In the genomic region with DNA sequence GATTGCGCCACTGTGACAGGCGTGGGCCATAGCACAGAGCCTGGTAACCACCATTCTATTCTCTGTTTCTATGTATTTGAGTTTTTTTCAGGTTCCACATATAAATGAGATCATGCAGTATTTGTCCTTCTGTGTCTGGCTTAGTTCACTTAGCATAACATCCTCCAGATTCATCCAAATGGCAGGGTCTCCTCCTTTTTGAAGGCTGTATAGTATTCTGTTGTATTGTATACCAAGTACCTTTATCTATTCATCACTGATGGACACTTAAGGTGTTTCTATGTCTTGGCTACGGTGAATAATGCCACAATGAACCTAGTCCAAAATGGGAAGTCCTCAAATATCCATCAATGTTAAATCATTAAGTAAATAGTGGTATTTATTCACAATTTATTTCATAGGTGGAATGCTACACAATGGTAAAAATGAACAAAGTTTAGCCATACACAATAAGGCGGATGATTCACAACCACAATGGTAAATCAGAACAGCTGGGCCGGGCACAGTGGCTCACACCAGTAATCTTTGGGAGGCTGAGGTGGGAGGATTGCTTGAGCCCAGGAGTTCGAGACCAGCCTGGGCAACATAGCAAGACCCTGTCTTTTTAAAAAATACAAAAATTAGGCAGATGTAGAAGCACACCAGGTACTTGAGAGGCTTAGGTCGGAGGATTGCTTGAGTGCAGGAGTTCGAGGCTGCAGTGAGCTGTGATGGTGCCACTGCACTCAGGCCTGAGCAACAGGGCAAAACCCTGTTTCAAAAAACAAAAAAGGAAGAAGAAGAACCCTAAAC, we compare ENCODE assay signal across 18 cellular contexts. TPM values are rescaled to one million over a fixed set of nuclear protein-coding genes. Genes with fewer than 3 reads are reported as not detected.
DNase-seq lines count a peak whose midpoint lies in the region; ATAC-seq and TF ChIP-seq lines count a peak whose summit lies in the region.
"Had no signal": no experiment of that assay in that cellular context is flagged by ENCODE, and none has a peak within 500 bp of the region (broad histone marks: within the 10 kb centered on the region; RNA-seq: fewer than 3 reads in every experiment).

No MANE protein-coding gene starts in this region.

- CTCF ChIA-PET in activated CD8-positive, alpha-beta T cell treated with anti-CD3 and anti-CD28 coated beads for 36 hours (lab: Charles Lee), result interaction anchor here (0.7 to 2.6 kb wide), 6 partner anchors 11 to 21 kb away, joined by 3 to 11 read pairs (median 4); no protein-coding TSS in a partner anchor
- CTCF ChIA-PET in activated CD8-positive, alpha-beta T cell treated with anti-CD3 and anti-CD28 coated beads, Interleukin-2, amount 10 ng/mL, durations not matched to agents 7 days and 5 days (lab: Charles Lee), result interaction anchor here (3.9 kb wide), 1 partner anchor 19 kb away, joined by 14 read pairs; no protein-coding TSS in a partner anchor

- H3K4me1 Mint-ChIP-seq in activated CD8-positive, alpha-beta T cell treated with anti-CD3 and anti-CD28 coated beads for 36 hours (ENCODE audit: low read depth), result peaks cover 36% of the 10 kb centered on the region
- peaks cover 15% of the 10 kb centered on the region for H3K4me1 Mint-ChIP-seq in activated CD8-positive, alpha-beta T cell treated with anti-CD3 and anti-CD28 coated beads, Interleukin-2, amount 10 ng/mL, durations not matched to agents 7 days and 5 days (ENCODE audit: low read depth)
- H3K4me1 Mint-ChIP-seq in T-helper 17 cell, result peaks cover 14% of the 10 kb centered on the region
- peaks cover 34% of the 10 kb centered on the region for H3K4me1 Mint-ChIP-seq in activated naive CD8-positive, alpha-beta T cell treated with anti-CD3 and anti-CD28 coated beads, Interleukin-2, amount 10 ng/mL, durations not matched to agents 7 days and 5 days

- no peaks in the 10 kb centered on the region for H3K27me3 Mint-ChIP-seq in activated CD8-positive, alpha-beta T cell treated with anti-CD3 and anti-CD28 coated beads for 36 hours
- H3K27me3 Mint-ChIP-seq in activated CD8-positive, alpha-beta T cell treated with anti-CD3 and anti-CD28 coated beads, Interleukin-2, amount 10 ng/mL, durations not matched to agents 7 days and 5 days (ENCODE audit: low read depth), result no peaks in the 10 kb centered on the region
- H3K27me3 Mint-ChIP-seq in T-helper 17 cell, result no peaks in the 10 kb centered on the region
- no peaks in the 10 kb centered on the region for H3K27me3 Mint-ChIP-seq in activated naive CD8-positive, alpha-beta T cell treated with anti-CD3 and anti-CD28 coated beads, Interleukin-2, amount 10 ng/mL, durations not matched to agents 7 days and 5 days

- H3K27ac Mint-ChIP-seq in activated CD8-positive, alpha-beta T cell treated with anti-CD3 and anti-CD28 coated beads for 36 hours, result peak overlapping the region; percentile 13
- no peak overlapping the region for H3K27ac Mint-ChIP-seq in activated CD8-positive, alpha-beta T cell treated with anti-CD3 and anti-CD28 coated beads, Interleukin-2, amount 10 ng/mL, durations not matched to agents 7 days and 5 days
- H3K27ac Mint-ChIP-seq in T-helper 17 cell, result no peak overlapping the region
- H3K27ac Mint-ChIP-seq in activated naive CD8-positive, alpha-beta T cell treated with anti-CD3 and anti-CD28 coated beads, Interleukin-2, amount 10 ng/mL, durations not matched to agents 7 days and 5 days, result peak overlapping the region; percentile 71
- H3K27ac Mint-ChIP-seq: HFFc6 had no signal

- no peak for TF ChIP-seq CTCF in activated CD8-positive, alpha-beta T cell treated with anti-CD3 and anti-CD28 coated beads for 36 hours (IDR thresholded peaks at IDR 0.05)

- no peaks in the 10 kb centered on the region for H3K36me3 Mint-ChIP-seq in activated CD8-positive, alpha-beta T cell treated with anti-CD3 and anti-CD28 coated beads for 36 hours (ENCODE audit: low read depth)
- no peaks in the 10 kb centered on the region for H3K36me3 Mint-ChIP-seq in activated CD8-positive, alpha-beta T cell treated with anti-CD3 and anti-CD28 coated beads, Interleukin-2, amount 10 ng/mL, durations not matched to agents 7 days and 5 days (ENCODE audit: low read depth)
- H3K36me3 Mint-ChIP-seq in T-helper 17 cell (ENCODE audit: low read depth), result no peaks in the 10 kb centered on the region
- H3K36me3 Mint-ChIP-seq in activated naive CD8-positive, alpha-beta T cell treated with anti-CD3 and anti-CD28 coated beads, Interleukin-2, amount 10 ng/mL, durations not matched to agents 7 days and 5 days, result peaks cover 5% of the 10 kb centered on the region

- no peaks in the 10 kb centered on the region for H3K9me3 ChIP-seq in T-helper 17 cell (ENCODE audit: control insufficient read depth, low read length, poor library complexity, severe bottlenecking)

- intact Hi-C loops in activated CD8-positive, alpha-beta T cell treated with anti-CD3 and anti-CD28 coated beads for 36 hours (cut with micrococcal nuclease), result no loop called here
- intact Hi-C loops in posterior vena cava (cut with DNase I), result no loop called here

- ATAC-seq in activated CD8-positive, alpha-beta T cell treated with anti-CD3 and anti-CD28 coated beads for 36 hours, result no peak
- no peak for ATAC-seq in activated CD8-positive, alpha-beta T cell treated with anti-CD3 and anti-CD28 coated beads, Interleukin-2, amount 10 ng/mL, durations not matched to agents 7 days and 5 days
- ATAC-seq in T-helper 17 cell, result no peak
- ATAC-seq in activated naive CD8-positive, alpha-beta T cell treated with anti-CD3 and anti-CD28 coated beads, Interleukin-2, amount 10 ng/mL, durations not matched to agents 7 days and 5 days (ENCODE audit: low read depth), result no peak
- ATAC-seq in GM18861 (IDR thresholded peaks at IDR 0.05; ENCODE audit: unreplicated experiment), result no peak
- no peak for ATAC-seq in GM21786 (IDR thresholded peaks at IDR 0.05; ENCODE audit: unreplicated experiment)
- ATAC-seq: PC-3 had no signal

- H3K9me3 Mint-ChIP-seq in activated CD8-positive, alpha-beta T cell treated with anti-CD3 and anti-CD28 coated beads for 36 hours, result no peaks in the 10 kb centered on the region
- H3K9me3 Mint-ChIP-seq in activated CD8-positive, alpha-beta T cell treated with anti-CD3 and anti-CD28 coated beads, Interleukin-2, amount 10 ng/mL, durations not matched to agents 7 days and 5 days (ENCODE audit: insufficient read depth), result peaks cover 8% of the 10 kb centered on the region
- no peaks in the 10 kb centered on the region for H3K9me3 Mint-ChIP-seq in activated naive CD8-positive, alpha-beta T cell treated with anti-CD3 and anti-CD28 coated beads, Interleukin-2, amount 10 ng/mL, durations not matched to agents 7 days and 5 days
- H3K9me3 Mint-ChIP-seq: HFFc6 had no signal

- H3K4me3 Mint-ChIP-seq in activated CD8-positive, alpha-beta T cell treated with anti-CD3 and anti-CD28 coated beads for 36 hours, result no peak overlapping the region
- H3K4me3 Mint-ChIP-seq in activated CD8-positive, alpha-beta T cell treated with anti-CD3 and anti-CD28 coated beads, Interleukin-2, amount 10 ng/mL, durations not matched to agents 7 days and 5 days, result no peak overlapping the region
- peak overlapping the region; percentile 45 for H3K4me3 Mint-ChIP-seq in T-helper 17 cell
- H3K4me3 Mint-ChIP-seq in activated naive CD8-positive, alpha-beta T cell treated with anti-CD3 and anti-CD28 coated beads, Interleukin-2, amount 10 ng/mL, durations not matched to agents 7 days and 5 days, result peak overlapping the region; percentile 64
- H3K4me3 Mint-ChIP-seq: HFFc6 had no signal

- DNase-seq in activated CD8-positive, alpha-beta T cell treated with anti-CD3 and anti-CD28 coated beads for 36 hours, result no peak
- DNase-seq in activated CD8-positive, alpha-beta T cell treated with anti-CD3 and anti-CD28 coated beads, Interleukin-2, amount 10 ng/mL, durations not matched to agents 7 days and 5 days, result no peak
- DNase-seq in T-helper 17 cell, result no peak
- no peak for DNase-seq in activated naive CD8-positive, alpha-beta T cell treated with anti-CD3 and anti-CD28 coated beads, Interleukin-2, amount 10 ng/mL, durations not matched to agents 7 days and 5 days
- DNase-seq in posterior vena cava (ENCODE audit: low spot score), result peak; percentile 30
- no peak for DNase-seq in NOMO-1 (lab: John Stamatoyannopoulos, UW; ENCODE audit: unreplicated experiment in 2 of 2)
- DNase-seq: DMS 273 treated with DMSO at 0.1 percent for 48 hours, GDM1, GOT3, HFFc6, NCI-H1436, NCI-H2029 treated with DMSO at 0.1 percent for 48 hours, NCI-H510A, NCI-H774, PC-3 had no signal

- POLR2A ChIA-PET in activated CD8-positive, alpha-beta T cell treated with anti-CD3 and anti-CD28 coated beads for 36 hours (lab: Charles Lee), result interaction anchor here (0.7 to 2.9 kb wide), 4 partner anchors 8 to 21 kb away, joined by 3 to 9 read pairs (median 3); a partner anchor contains a TSS
- POLR2A ChIA-PET in activated CD8-positive, alpha-beta T cell treated with anti-CD3 and anti-CD28 coated beads, Interleukin-2, amount 10 ng/mL, durations not matched to agents 7 days and 5 days (lab: Charles Lee), result interaction anchor here (2.7 kb wide), 1 partner anchor 22 kb away, joined by 8 read pairs; no protein-coding TSS in a partner anchor
- POLR2A ChIA-PET in activated naive CD8-positive, alpha-beta T cell treated with anti-CD3 and anti-CD28 coated beads, Interleukin-2, amount 10 ng/mL, durations not matched to agents 7 days and 5 days (lab: Charles Lee), result interaction anchor here (1.1 to 1.5 kb wide), 5 partner anchors 9 to 23 kb away, joined by 3 to 5 read pairs (median 4); no protein-coding TSS in a partner anchor

RNA-seq across cellular contexts. Expression of a gene that starts 8.4 kb away (rescaled TPM):
- total RNA-seq in activated CD8-positive, alpha-beta T cell treated with anti-CD3 and anti-CD28 coated beads for 36 hours, result 100 to 1,000 TPM; 128 to 134 TPM
- total RNA-seq in activated CD8-positive, alpha-beta T cell treated with anti-CD3 and anti-CD28 coated beads, Interleukin-2, amount 10 ng/mL, durations not matched to agents 7 days and 5 days, result 10 to 100 TPM; 76.2 to 81.8 TPM
- total RNA-seq in T-helper 17 cell (100 to 1,000 TPM; 153 to 162 TPM), posterior vena cava (10 to 100 TPM; 83.0 to 87.0 TPM)
- 100 to 1,000 TPM; 173 to 187 TPM for total RNA-seq in activated naive CD8-positive, alpha-beta T cell treated with anti-CD3 and anti-CD28 coated beads, Interleukin-2, amount 10 ng/mL, durations not matched to agents 7 days and 5 days

RNA-seq across cellular contexts. Expression of a gene that starts 27.7 kb away (rescaled TPM):
- total RNA-seq in activated CD8-positive, alpha-beta T cell treated with anti-CD3 and anti-CD28 coated beads for 36 hours, result 1 to 10 TPM; 5.1 to 5.6 TPM
- total RNA-seq in activated CD8-positive, alpha-beta T cell treated with anti-CD3 and anti-CD28 coated beads, Interleukin-2, amount 10 ng/mL, durations not matched to agents 7 days and 5 days, result 10 to 100 TPM; 13.7 to 14.2 TPM
- 10 to 100 TPM; 15.1 to 15.5 TPM for total RNA-seq in T-helper 17 cell
- 10 to 100 TPM; 21.4 to 24.9 TPM for total RNA-seq in activated naive CD8-positive, alpha-beta T cell treated with anti-CD3 and anti-CD28 coated beads, Interleukin-2, amount 10 ng/mL, durations not matched to agents 7 days and 5 days
- total RNA-seq in posterior vena cava, result 1 to 10 TPM; 4.9 to 6.2 TPM

RNA-seq across cellular contexts. Expression of a gene that starts 38.5 kb away (rescaled TPM):
- under 1 TPM; 0.63 to 0.90 TPM for total RNA-seq in activated CD8-positive, alpha-beta T cell treated with anti-CD3 and anti-CD28 coated beads for 36 hours
- under 1 TPM; 0.37 to 0.57 TPM for total RNA-seq in activated CD8-positive, alpha-beta T cell treated with anti-CD3 and anti-CD28 coated beads, Interleukin-2, amount 10 ng/mL, durations not matched to agents 7 days and 5 days
- 1 to 10 TPM; 1.9 to 6.2 TPM for total RNA-seq in T-helper 17 cell
- 1 to 10 TPM in 1 of 2 experiments, under 1 TPM in 1; 0.85 to 1.2 TPM for total RNA-seq in activated naive CD8-positive, alpha-beta T cell treated with anti-CD3 and anti-CD28 coated beads, Interleukin-2, amount 10 ng/mL, durations not matched to agents 7 days and 5 days
- total RNA-seq in posterior vena cava, result 10 to 100 TPM; 30.8 to 42.4 TPM

RNA-seq across cellular contexts. Expression of a gene that starts 49.8 kb away (rescaled TPM):
- under 1 TPM in 1 of 2 experiments, not detected in 1; 0.11 TPM for total RNA-seq in activated CD8-positive, alpha-beta T cell treated with anti-CD3 and anti-CD28 coated beads for 36 hours
- not detected for total RNA-seq in activated CD8-positive, alpha-beta T cell treated with anti-CD3 and anti-CD28 coated beads, Interleukin-2, amount 10 ng/mL, durations not matched to agents 7 days and 5 days
- under 1 TPM in 1 of 2 donors, not detected in 1; 0.89 TPM for total RNA-seq in T-helper 17 cell
- under 1 TPM in 1 of 2 experiments, not detected in 1; 0.20 TPM for total RNA-seq in activated naive CD8-positive, alpha-beta T cell treated with anti-CD3 and anti-CD28 coated beads, Interleukin-2, amount 10 ng/mL, durations not matched to agents 7 days and 5 days
- total RNA-seq in posterior vena cava, result 1 to 10 TPM in 1 of 2 donors, under 1 TPM in 1; 1.00 to 1.7 TPM
- total RNA-seq: HFFc6, M059J had no signal

Comparison
In these comparisons a context has a peak if more than half of its experiments do, and no peak if none do; other contexts are left out.
1. H3K27ac Mint-ChIP-seq: peak in activated CD8-positive, alpha-beta T cell treated with anti-CD3 and anti-CD28 coated beads for 36 hours (single experiment) and activated naive CD8-positive, alpha-beta T cell treated with anti-CD3 and anti-CD28 coated beads, Interleukin-2, amount 10 ng/mL, durations not matched to agents 7 days and 5 days (single experiment); none in activated CD8-positive, alpha-beta T cell treated with anti-CD3 and anti-CD28 coated beads, Interleukin-2, amount 10 ng/mL, durations not matched to agents 7 days and 5 days (single experiment) and T-helper 17 cell (single experiment).
2. H3K4me3 Mint-ChIP-seq: peak in T-helper 17 cell (single experiment) and activated naive CD8-positive, alpha-beta T cell treated with anti-CD3 and anti-CD28 coated beads, Interleukin-2, amount 10 ng/mL, durations not matched to agents 7 days and 5 days (single experiment); none in activated CD8-positive, alpha-beta T cell treated with anti-CD3 and anti-CD28 coated beads for 36 hours (single experiment) and activated CD8-positive, alpha-beta T cell treated with anti-CD3 and anti-CD28 coated beads, Interleukin-2, amount 10 ng/mL, durations not matched to agents 7 days and 5 days (single experiment).
3. RNA of a gene that starts 38.5 kb away (total RNA-seq): 30.8 to 42.4 TPM in posterior vena cava; 1.9 to 6.2 TPM in T-helper 17 cell, 0.85 to 1.2 TPM in activated naive CD8-positive, alpha-beta T cell treated with anti-CD3 and anti-CD28 coated beads, Interleukin-2, amount 10 ng/mL, durations not matched to agents 7 days and 5 days, 0.63 to 0.90 TPM in activated CD8-positive, alpha-beta T cell treated with anti-CD3 and anti-CD28 coated beads for 36 hours and 0.37 to 0.57 TPM in activated CD8-positive, alpha-beta T cell treated with anti-CD3 and anti-CD28 coated beads, Interleukin-2, amount 10 ng/mL, durations not matched to agents 7 days and 5 days; every median in the first group is over 4 times any median in the second.